Comparison of ENCODE assay signal across 8 cellular contexts in the genomic region with DNA sequence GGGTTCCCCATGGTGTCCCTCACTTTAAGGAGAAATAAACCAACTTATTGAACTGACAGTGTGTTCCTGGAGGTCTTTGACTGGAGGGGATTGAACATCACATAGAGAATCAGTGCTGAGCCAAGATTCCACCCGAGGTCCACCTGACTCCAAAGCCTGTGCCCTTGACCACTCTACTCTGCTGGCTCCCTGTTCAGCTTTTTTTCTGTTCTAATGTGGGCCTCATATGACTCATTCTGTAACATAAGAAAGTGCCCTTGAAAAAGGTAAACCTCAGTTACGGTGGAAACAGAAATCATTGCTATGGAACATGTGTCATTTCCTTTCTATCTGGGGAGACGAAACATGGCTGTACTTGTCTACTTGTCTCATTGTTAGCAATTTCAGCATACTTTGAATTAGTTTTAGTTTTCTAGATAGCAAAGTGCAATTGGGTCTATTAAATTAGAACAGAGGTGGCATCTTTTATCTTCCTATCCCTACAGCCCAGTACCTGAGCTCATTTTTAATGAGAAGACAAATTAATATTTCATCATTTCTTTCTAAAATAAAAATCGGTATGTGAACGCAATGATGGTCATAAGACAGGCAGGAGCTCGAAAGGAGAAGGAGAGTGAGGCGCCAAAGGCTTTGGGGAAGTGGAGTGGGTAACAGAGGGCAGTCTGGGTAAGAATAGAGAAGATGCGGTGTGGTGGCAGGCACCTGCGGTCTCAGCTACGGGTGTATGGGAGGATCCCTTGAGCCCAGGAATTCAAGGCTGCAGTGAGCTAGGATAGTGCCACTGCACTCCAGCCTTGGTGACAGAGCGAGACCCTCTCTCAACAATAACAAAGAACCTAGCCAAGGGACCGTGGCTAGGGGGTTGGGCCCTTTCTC. TPM values are rescaled to one million over a fixed set of nuclear protein-coding genes. Genes with fewer than 3 reads are reported as not detected.
A peak's percentile ranks its signal among the peaks of the same experiment; 100 is the strongest.
DNase-seq lines count a peak whose midpoint lies in the region; ATAC-seq, FAIRE-seq and TF ChIP-seq lines count a peak whose summit lies in the region.

No MANE protein-coding gene starts in this region.

- no peak overlapping the region for H3K27ac ChIP-seq in left lung

- peak overlapping the region; percentile 65 to 96 (median 84) for H3K4me3 Mint-ChIP-seq in naive thymus-derived CD8-positive, alpha-beta T cell

- peaks cover 35 to 70% (median 53%) of the 10 kb centered on the region in 5 donors for H3K27me3 Mint-ChIP-seq in naive thymus-derived CD8-positive, alpha-beta T cell

- H3K36me3 ChIP-seq in left lung: no peaks in the 10 kb centered on the region

- H3K27ac Mint-ChIP-seq in naive thymus-derived CD8-positive, alpha-beta T cell: peak overlapping the region in 1 of 10 donors; percentile 77

- in situ Hi-C loops in GM13976 (cut with MboI; ENCODE audit: low sequenced_read_pairs, unreplicated experiment): no loop called here

- peak; percentile 65 for ATAC-seq in GM21723 (IDR thresholded peaks at IDR 0.05; ENCODE audit: unreplicated experiment)
- ATAC-seq in naive thymus-derived CD8-positive, alpha-beta T cell: peak in 1 of 2 donors; percentile 19
- ATAC-seq in left lung: no peak

- FAIRE-seq in HTR-8/SVneo (lab: Jason Lieb, UNC): no peak

- peaks cover 11 to 24% (median 20%) of the 10 kb centered on the region in 4 donors for H3K4me1 Mint-ChIP-seq in naive thymus-derived CD8-positive, alpha-beta T cell

- no peaks in the 10 kb centered on the region for H3K36me3 Mint-ChIP-seq in naive thymus-derived CD8-positive, alpha-beta T cell

- H3K4me1 ChIP-seq in left lung: peaks cover 0 to 16% of the 10 kb centered on the region in 2 donors

- peak overlapping the region in 1 of 2 donors; percentile 59 for H3K4me3 ChIP-seq in left lung

- POLR2A ChIA-PET in naive thymus-derived CD8-positive, alpha-beta T cell (lab: Charles Lee): interaction anchor here (0.6 kb wide), 1 partner anchor 224 kb away, joined by 3 read pairs; no protein-coding TSS in a partner anchor

- H3K9me3 ChIP-seq in left lung: no peaks in the 10 kb centered on the region

- peaks cover 0 to under 1% (median 0%) of the 10 kb centered on the region in 9 donors for H3K9me3 Mint-ChIP-seq in naive thymus-derived CD8-positive, alpha-beta T cell

- intact Hi-C loops in left lung (cut with DNase I): no loop called here

- peaks cover 3 to 58% of the 10 kb centered on the region in 2 donors for H3K27me3 ChIP-seq in left lung

- DNase-seq in GM13976 (ENCODE audit: low spot score): peak; percentile 77
- peak; percentile 47 for DNase-seq in HTR-8/SVneo (ENCODE audit: insufficient read length, low spot score)
- DNase-seq in amniotic epithelial cell (ENCODE audit: low read depth): peak; percentile 78
- DNase-seq in naive thymus-derived CD8-positive, alpha-beta T cell: no peak
- DNase-seq in NCI-H2107 (lab: John Stamatoyannopoulos, UW): no peak
- DNase-seq in HuH-7 (ENCODE audit: low spot score): no peak
- no peak for DNase-seq in left lung

- TF ChIP-seq CTCF in GM13976 (IDR thresholded peaks at IDR 0.05; ENCODE audit: borderline replicate concordance, control extremely low read depth, extremely low read depth, insufficient read depth, missing control alignments) (no peak), left lung (IDR thresholded peaks at IDR 0.05) (no peak)

RNA-seq across cellular contexts. Expression of gene GSDME, which starts 1.5 kb away (rescaled TPM):
- total RNA-seq in naive thymus-derived CD8-positive, alpha-beta T cell: under 1 TPM; 0.26 to 0.30 TPM
- polyA plus RNA-seq in naive thymus-derived CD8-positive, alpha-beta T cell: under 1 TPM in 2 of 3 donors, not detected in 1; 0.07 to 0.23 TPM
- total RNA-seq in left lung: 10 to 100 TPM in 1 of 2 donors, 1 to 10 TPM in 1; 8.3 to 13.1 TPM

Comparison
In these comparisons a context has a peak if more than half of its experiments do, and no peak if none do; other contexts are left out.
1. DNase-seq: peak in GM13976 (single experiment), HTR-8/SVneo (single experiment) and amniotic epithelial cell (single experiment); none in naive thymus-derived CD8-positive, alpha-beta T cell (0 of 10), NCI-H2107 (single experiment), HuH-7 (single experiment) and left lung (0 of 2).
2. RNA of gene GSDME, which starts 1.5 kb away (total RNA-seq): 8.3 to 13.1 TPM in left lung; 0.26 to 0.30 TPM in naive thymus-derived CD8-positive, alpha-beta T cell; every median in the first group is over 4 times any median in the second.